In the genomic region with DNA sequence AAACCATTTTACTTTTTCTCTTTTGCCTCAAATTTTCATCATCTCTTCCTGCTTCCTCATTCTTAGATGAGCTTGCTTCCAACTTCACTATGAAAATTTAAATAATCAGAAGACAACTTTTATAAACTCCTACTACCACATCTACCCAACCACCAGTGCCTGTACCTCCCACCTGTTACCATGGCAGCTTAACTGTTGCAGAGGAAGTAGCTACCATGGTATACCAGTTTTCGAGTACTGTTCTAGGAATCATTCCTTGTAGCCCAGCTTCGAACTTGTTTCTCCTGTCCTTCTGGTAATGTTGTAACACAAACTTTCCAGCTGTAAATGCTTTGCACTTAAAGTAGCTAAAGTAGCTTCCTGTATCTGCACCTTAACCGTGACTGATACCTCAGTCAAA, we compare ENCODE assay signal across 13 cellular contexts.
A peak's percentile ranks its signal among the peaks of the same experiment; 100 is the strongest.
DNase-seq lines count a peak whose midpoint lies in the region; ATAC-seq and TF ChIP-seq lines count a peak whose summit lies in the region.
"Had no signal": no experiment of that assay in that cellular context is flagged by ENCODE, and none has a peak within 500 bp of the region (broad histone marks: within the 10 kb centered on the region; RNA-seq: fewer than 3 reads in every experiment).

No MANE protein-coding gene starts in this region.

- no peak overlapping the region for H3K27ac ChIP-seq in DND-41 (ENCODE audit: low read length)
- no peak overlapping the region for H3K27ac ChIP-seq in HEK293 (ENCODE audit: extremely low read depth, low read depth, low read length)
- H3K27ac ChIP-seq in OCI-LY3 (ENCODE audit: low read length) = no peak overlapping the region
- H3K27ac ChIP-seq: C4-2B had no signal

- DNase-seq in DND-41 (no peak), dedifferentiated amniotic fluid mesenchymal stem cell (ENCODE audit: extremely low spot score) (peak; percentile 1), AG08395 (ENCODE audit: low spot score) (no peak), NCI-H524 treated with DMSO at 0.1 percent for 48 hours (lab: John Stamatoyannopoulos, UW) (no peak)
- DNase-seq: BE2C; Caco-2; CD8-positive, alpha-beta T cell; KBM-7 had no signal

- H2AFZ ChIP-seq in DND-41 (ENCODE audit: low read depth, low read length) (no peak overlapping the region; the same call in 1 of the 2 replicates), OCI-LY3 (ENCODE audit: low read depth, low read length) (no peak overlapping the region)

- H3K9me3 ChIP-seq in DND-41 (ENCODE audit: insufficient read depth, low read length, severe bottlenecking) (no peaks in the 10 kb centered on the region), HEK293 (ENCODE audit: control insufficient read depth, insufficient read depth, low read depth, low read length) (no peaks in the 10 kb centered on the region), OCI-LY3 (ENCODE audit: insufficient read depth, low read length) (no peaks in the 10 kb centered on the region)
- H3K9me3 ChIP-seq: BE2C, Caco-2, HAP-1 had no signal

- POLR2A ChIA-PET in HEK293 (lab: Yijun Ruan, JAX) = no interaction called here

- no peaks in the 10 kb centered on the region for H4K20me1 ChIP-seq in DND-41 (ENCODE audit: insufficient read depth, low read length)
- H4K20me1 ChIP-seq in OCI-LY3 (ENCODE audit: insufficient read depth, low read length) = no peaks in the 10 kb centered on the region

- H3K4me2 ChIP-seq in DND-41 (ENCODE audit: insufficient read depth, low read length) = no peak overlapping the region
- H3K4me2 ChIP-seq in OCI-LY3 (ENCODE audit: low read length) = peak overlapping the region; percentile 71

- no peaks in the 10 kb centered on the region for H3K36me3 ChIP-seq in DND-41 (ENCODE audit: insufficient read depth, low read length)
- no peaks in the 10 kb centered on the region for H3K36me3 ChIP-seq in HEK293 (ENCODE audit: control insufficient read depth in 2 of 2, insufficient read depth in 1 of 2, low read length in 2 of 2)
- H3K36me3 ChIP-seq in OCI-LY3 (replicated peaks; ENCODE audit: low read depth, low read length) = no peaks in the 10 kb centered on the region
- H3K36me3 ChIP-seq: BE2C, HAP-1 had no signal

- ATAC-seq in DND-41 (ENCODE audit: insufficient read depth, low read depth) = peak; percentile 45; the same call in 1 of the 3 replicates
- ATAC-seq in HG02798 (IDR thresholded peaks at IDR 0.05; ENCODE audit: poor library complexity, unreplicated experiment) = no peak
- ATAC-seq: CD8-positive, alpha-beta T cell had no signal

- TF ChIP-seq CTCF in DND-41 (IDR thresholded peaks at IDR 0.05; ENCODE audit: borderline replicate concordance, extremely low read depth, low read length, poor library complexity, severe bottlenecking) = no peak
- no peak for TF ChIP-seq CTCF in HEK293 (tag by site-specific recombination; IDR thresholded peaks at IDR 0.05)
- TF ChIP-seq CTCF in OCI-LY3 (IDR thresholded peaks at IDR 0.05; ENCODE audit: low read depth, low read length) = no peak

- CTCF ChIA-PET in HEK293 (lab: Yijun Ruan, JAX) = no interaction called here

- H3K4me3 ChIP-seq in DND-41 (ENCODE audit: low read depth in 1 of 2, low read length in 2 of 2) (no peak overlapping the region), HEK293 (ENCODE audit: low read depth, low read length) (no peak overlapping the region), OCI-LY3 (ENCODE audit: low read length) (peak overlapping the region; percentile 33)
- H3K4me3 ChIP-seq: HAP-1 had no signal

- H3K79me2 ChIP-seq in DND-41 (ENCODE audit: insufficient read depth, low read length) (no peaks in the 10 kb centered on the region), OCI-LY3 (ENCODE audit: low read length) (no peaks in the 10 kb centered on the region)

- 0 out of 2 replicates have a peak, but pooled peaks cover 5% of the 10 kb centered on the region for H3K4me1 ChIP-seq in DND-41 (ENCODE audit: insufficient read depth, low read length)
- H3K4me1 ChIP-seq in HEK293 (ENCODE audit: control insufficient read depth, insufficient read depth, low read length) = no peaks in the 10 kb centered on the region
- peaks cover 40% of the 10 kb centered on the region for H3K4me1 ChIP-seq in OCI-LY3 (ENCODE audit: low read length)
- H3K4me1 ChIP-seq: BE2C, HAP-1 had no signal

- H3K27me3 ChIP-seq in DND-41 (ENCODE audit: insufficient read depth, low read length, poor library complexity) (no peaks in the 10 kb centered on the region), OCI-LY3 (ENCODE audit: low read depth, low read length) (no peaks in the 10 kb centered on the region)
- H3K27me3 ChIP-seq: BE2C had no signal

- H3K9ac ChIP-seq in DND-41 (ENCODE audit: low read depth, low read length) (no peak overlapping the region), OCI-LY3 (ENCODE audit: low read length) (no peak overlapping the region)

TF ChIP-seq in HEK293, 187 proteins besides CTCF, POLR2A, EP300 and RAD21:
- TF ChIP-seq SCRT2 (tag by site-specific recombination; IDR thresholded peaks at IDR 0.05) = peak; percentile 62; the same call in 1 of the 2 replicates
- no peak for TF ChIP-seq ZNF354C (tag by site-specific recombination; IDR thresholded peaks at IDR 0.05; ENCODE audit: borderline replicate concordance, low read depth)
- no peak for TF ChIP-seq ZBTB8A (tag by site-specific recombination; IDR thresholded peaks at IDR 0.05)
- no peak for TF ChIP-seq ZNF558 (tag by site-specific recombination; IDR thresholded peaks at IDR 0.05)
